11 cellular contexts compared by ENCODE assay signal in genomic region chr11:101262258-101262657, GRCh38.
"Had no signal": no experiment of that assay in that cellular context is flagged by ENCODE, and none has a peak within 500 bp of the region (broad histone marks: within the 10 kb centered on the region; RNA-seq: fewer than 3 reads in every experiment).

No MANE protein-coding gene starts in this region.

- H3K27ac ChIP-seq: GM23248 had no signal

- H3K36me3 ChIP-seq: HAP-1 had no signal

- ATAC-seq: GM23338, HCT116 had no signal

- FAIRE-seq: H1, H54 had no signal

- H3K4me3 ChIP-seq: GM23248, GM23338, HAP-1 had no signal

- DNase-seq: GM23248, GOT3, H7, H9, HCEC 1CT, HFFc6 had no signal

- H3K9me3 ChIP-seq: HAP-1 had no signal

- H3K4me1 ChIP-seq: HAP-1 had no signal
